ENCODE assay signal across 11 cellular contexts in genomic region chr14:91127411-91127810, GRCh38. TPM values are rescaled to one million over a fixed set of nuclear protein-coding genes. Genes with fewer than 3 reads are reported as not detected.
DNase-seq lines count a peak whose midpoint lies in the region; ATAC-seq and TF ChIP-seq lines count a peak whose summit lies in the region.
"Had no signal": no experiment of that assay in that cellular context is flagged by ENCODE, and none has a peak within 500 bp of the region (broad histone marks: within the 10 kb centered on the region; RNA-seq: fewer than 3 reads in every experiment).

No MANE protein-coding gene starts in this region.

- H3K27me3 ChIP-seq in testis (no peaks in the 10 kb centered on the region), SK-N-SH (ENCODE audit: insufficient read depth) (no peaks in the 10 kb centered on the region)

- no peaks in the 10 kb centered on the region for H3K9me3 ChIP-seq in testis
- H3K9me3 ChIP-seq in SK-N-SH, result no peaks in the 10 kb centered on the region

- in situ Hi-C loops in T47D (cut with HindIII; ENCODE audit: low pct_unique_long_range_greater_than_20kb, low sequenced_read_pairs), result no loop called here

- H3F3A ChIP-seq in SK-N-SH (replicated peaks; ENCODE audit: insufficient read depth), result no peaks in the 10 kb centered on the region

- no peak overlapping the region for H3K4me2 ChIP-seq in SK-N-SH

- TF ChIP-seq CTCF in testis (IDR thresholded peaks at IDR 0.05), result no peak
- no peak for TF ChIP-seq CTCF in SK-N-SH (IDR thresholded peaks at IDR 0.05)

- 78 to 88% methylated on average over 7 to 8 of the region's 8 CpGs for WGBS in testis, 2 donors
- WGBS in SK-N-SH (ENCODE audit: low lambda C conversion rate), result 91% methylated on average over 8 of the region's 8 CpGs

- no peak overlapping the region for H2AFZ ChIP-seq in SK-N-SH (ENCODE audit: low read depth)

- POLR2A ChIA-PET in SK-N-SH (lab: Yijun Ruan, JAX), result no interaction called here

- H3K4me1 ChIP-seq in testis (no peaks in the 10 kb centered on the region), SK-N-SH (ENCODE audit: control insufficient read depth in 1 of 2, insufficient read depth in 2 of 2, low read depth in 1 of 2, low read length in 1 of 2) (peaks cover 0 to 10% of the 10 kb centered on the region in 2 experiments; a peak in 1 of 4 replicates)

- no peak for TF ChIP-seq EP300 in SK-N-SH (IDR thresholded peaks at IDR 0.05; ENCODE audit: borderline replicate concordance in 1 of 2, low read depth in 1 of 2, low read length in 1 of 2)

- no peak for TF ChIP-seq RAD21 in SK-N-SH (IDR thresholded peaks at IDR 0.05; ENCODE audit: low read length)

- no peaks in the 10 kb centered on the region for H3K9me2 ChIP-seq in SK-N-SH

- no peaks in the 10 kb centered on the region for H4K20me1 ChIP-seq in SK-N-SH (ENCODE audit: insufficient read depth)

- no peak overlapping the region for H3K27ac ChIP-seq in testis
- H3K27ac ChIP-seq in SK-N-SH (ENCODE audit: low read depth in 2 of 2, low read length in 1 of 2), result no peak overlapping the region

- DNase-seq in NCI-H1417 (lab: John Stamatoyannopoulos, UW) (peak in 2 of 3 experiments; percentile 28 to 66), NCI-H1417 treated with DMSO at 0.1 percent for 48 hours (lab: John Stamatoyannopoulos, UW) (no peak), T47D (ENCODE audit: low read depth in 1 of 2, low spot score in 1 of 2) (peak; percentile 63 to 100), left colon (peak; percentile 63 to 85), testis (peak; percentile 20), SK-N-SH (no peak)
- DNase-seq: activated naive CD8-positive, alpha-beta T cell treated with anti-CD3 and anti-CD28 coated beads for 36 hours; KG1; stimulated activated CD4-positive, alpha-beta T cell treated with anti-CD3 and anti-CD28 coated beads, Interleukin-12 subunit alpha, Interleukin-12 subunit beta, amount 100 ng/mL, for 4 hours had no signal

- intact Hi-C loops in left colon (cut with DNase I, micrococcal nuclease) (no loop called here), testis (cut with DNase I; ENCODE audit: low total_unique reads) (no loop called here)

- CTCF ChIA-PET in SK-N-SH (lab: Yijun Ruan, JAX), result interaction anchor here (2.2 kb wide), 1 partner anchor 46 kb away, joined by 5 read pairs; no protein-coding TSS in a partner anchor

- H3K4me3 ChIP-seq in testis (no peak overlapping the region), SK-N-SH (ENCODE audit: low read depth in 2 of 2, low read length in 1 of 2) (no peak overlapping the region)

- no peak for TF ChIP-seq POLR2A in testis (IDR thresholded peaks at IDR 0.05)

- H3K9ac ChIP-seq in SK-N-SH, result no peak overlapping the region

- ATAC-seq in left colon (peak; percentile 90), GM21786 (IDR thresholded peaks at IDR 0.05; ENCODE audit: unreplicated experiment) (no peak), HG03565 (IDR thresholded peaks at IDR 0.05; ENCODE audit: unreplicated experiment) (no peak)

- H3K79me2 ChIP-seq in SK-N-SH (ENCODE audit: insufficient read depth), result no peaks in the 10 kb centered on the region

- H3K36me3 ChIP-seq in testis (ENCODE audit: low read depth, missing control alignments) (no peaks in the 10 kb centered on the region), SK-N-SH (replicated peaks in 1 of 2; ENCODE audit: control insufficient read depth in 1 of 2, insufficient read depth in 2 of 2, low read length in 1 of 2) (peaks cover 0 to 4% of the 10 kb centered on the region in 2 experiments)

TF ChIP-seq in SK-N-SH, 30 proteins besides CTCF, POLR2A, EP300 and RAD21:
- TF ChIP-seq PBX3 (IDR thresholded peaks at IDR 0.05) (no peak), IRF3 (IDR thresholded peaks at IDR 0.05; ENCODE audit: low read depth, low read length) (no peak), YY1 (IDR thresholded peaks at IDR 0.05; ENCODE audit: low read depth) (no peak), GATA2 (CRISPR knock-in tag; IDR thresholded peaks at IDR 0.05) (no peak), USF2 (IDR thresholded peaks at IDR 0.05; ENCODE audit: borderline replicate concordance, low read depth, low read length) (no peak), TEAD4 (IDR thresholded peaks at IDR 0.05; ENCODE audit: borderline replicate concordance, insufficient read depth) (no peak), RXRA (IDR thresholded peaks at IDR 0.05; ENCODE audit: borderline replicate concordance, low read depth) (no peak), FOXJ3 (CRISPR knock-in tag; IDR thresholded peaks at IDR 0.05) (no peak), MAX (IDR thresholded peaks at IDR 0.05; ENCODE audit: low read depth) (no peak), MEF2A (IDR thresholded peaks at IDR 0.05; ENCODE audit: borderline replicate concordance, low read depth) (no peak), JUND (IDR thresholded peaks at IDR 0.05) (no peak), FOSL2 (IDR thresholded peaks at IDR 0.05; ENCODE audit: borderline replicate concordance, low read depth) (no peak), TCF12 (IDR thresholded peaks at IDR 0.05) (no peak), EZH2phosphoT487 (IDR thresholded peaks at IDR 0.05; ENCODE audit: borderline replicate concordance, low read depth) (no peak), SIN3A (IDR thresholded peaks at IDR 0.05; ENCODE audit: borderline replicate concordance, low read depth, low read length) (no peak), NFIC (IDR thresholded peaks at IDR 0.05; ENCODE audit: borderline replicate concordance) (no peak)

RNA-seq across cellular contexts. Expression of gene DGLUCY, which starts 13.5 kb away (rescaled TPM):
- total RNA-seq in left colon (100 to 1,000 TPM in 1 of 2 donors, 10 to 100 TPM in 1; 98.7 to 107 TPM), testis (100 to 1,000 TPM; 145 to 161 TPM)
- polyA plus RNA-seq in testis (ENCODE audit: insufficient read depth, low read depth, low replicate concordance) (77.5 TPM), SK-N-SH (2012; rRNA removed) (17.2 and 21.2 TPM in 2 replicates)
- polyA plus RNA-seq in SK-N-SH (2012; cell fraction: cytosol; rRNA removed), result 10.3 and 13.6 TPM in 2 replicates
- polyA plus RNA-seq in SK-N-SH (2012; cell fraction: nucleus; rRNA removed), result 30.7 and 41.6 TPM in 2 replicates

Comparison
In these comparisons a context has a peak if more than half of its experiments do, and no peak if none do; other contexts are left out.
1. DNase-seq: peak in NCI-H1417 (2 of 3), T47D (2 of 2), left colon (2 of 2) and testis (single experiment); none in NCI-H1417 treated with DMSO at 0.1 percent for 48 hours (single experiment) and SK-N-SH (single experiment).